ENCODE assay signal across 16 cellular contexts in genomic region chr9:22645893-22646292, GRCh38.
DNase-seq lines count a peak whose midpoint lies in the region; ATAC-seq and TF ChIP-seq lines count a peak whose summit lies in the region.
"Had no signal": no experiment of that assay in that cellular context is flagged by ENCODE, and none has a peak within 500 bp of the region (broad histone marks: within the 10 kb centered on the region; RNA-seq: fewer than 3 reads in every experiment).

No MANE protein-coding gene starts in this region.

- H3K36me3 ChIP-seq in esophagus squamous epithelium (no peaks in the 10 kb centered on the region), skeletal muscle satellite cell (ENCODE audit: insufficient read depth, low read length) (no peaks in the 10 kb centered on the region), right lobe of liver (no peaks in the 10 kb centered on the region), WERI-Rb-1 (no peaks in the 10 kb centered on the region)
- H3K36me3 ChIP-seq: prostate gland, spleen had no signal

- peak; percentile 5 for DNase-seq in EL
- DNase-seq in NCI-H69 (lab: John Stamatoyannopoulos, UW) = peak; percentile 13
- DNase-seq in esophagus squamous epithelium (lab: John Stamatoyannopoulos, UW) = no peak
- no peak for DNase-seq in right lobe of liver
- no peak for DNase-seq in WERI-Rb-1
- DNase-seq: DMS79 treated with DMSO at 0.1 percent for 48 hours, KBM-7, NCI-H1048, NCI-H2029 treated with DMSO at 0.1 percent for 48 hours, SK-N-SH, spleen had no signal

- ATAC-seq in HG02938 (IDR thresholded peaks at IDR 0.05; ENCODE audit: unreplicated experiment) = no peak
- ATAC-seq in right lobe of liver = no peak
- ATAC-seq: activated CD4-positive, CD25-positive, alpha-beta regulatory T cell treated with anti-CD3 and anti-CD28 coated beads, Interleukin-2, amount 50 U/mL, for 24 hours; left lobe of liver had no signal

- H3K4me2 ChIP-seq in skeletal muscle satellite cell (ENCODE audit: low read length) = peak overlapping the region; percentile 70

- TF ChIP-seq CTCF in esophagus squamous epithelium (IDR thresholded peaks at IDR 0.05) (no peak), right lobe of liver (IDR thresholded peaks at IDR 0.05) (no peak), WERI-Rb-1 (IDR thresholded peaks at IDR 0.05; ENCODE audit: low read depth, low read length) (no peak)

- H3K27ac ChIP-seq in esophagus squamous epithelium (peak overlapping the region in 1 of 4 donors; percentile 30), right lobe of liver (no peak overlapping the region), WERI-Rb-1 (no peak overlapping the region)
- H3K27ac ChIP-seq: prostate gland, spleen had no signal

- intact Hi-C loops in esophagus squamous epithelium (cut with DNase I) = no loop called here
- intact Hi-C loops in right lobe of liver (cut with DNase I) = no loop called here

- H3K9me3 ChIP-seq in esophagus squamous epithelium (no peaks in the 10 kb centered on the region), skeletal muscle satellite cell (replicated peaks; ENCODE audit: low read length) (no peaks in the 10 kb centered on the region), right lobe of liver (no peaks in the 10 kb centered on the region), WERI-Rb-1 (ENCODE audit: severe bottlenecking) (no peaks in the 10 kb centered on the region)
- H3K9me3 ChIP-seq: prostate gland, SK-N-SH had no signal

- TF ChIP-seq POLR2A in esophagus squamous epithelium (IDR thresholded peaks at IDR 0.05) = no peak
- TF ChIP-seq POLR2A in right lobe of liver (IDR thresholded peaks at IDR 0.05) = no peak

- no peaks in the 10 kb centered on the region for H3K27me3 ChIP-seq in esophagus squamous epithelium
- H3K27me3 ChIP-seq in skeletal muscle satellite cell (ENCODE audit: control insufficient read depth, insufficient read depth, low read length) = no peaks in the 10 kb centered on the region
- no peaks in the 10 kb centered on the region for H3K27me3 ChIP-seq in right lobe of liver
- no peaks in the 10 kb centered on the region for H3K27me3 ChIP-seq in WERI-Rb-1 (ENCODE audit: insufficient read depth, low read depth, severe bottlenecking)
- H3K27me3 ChIP-seq: spleen had no signal

- H3K4me1 ChIP-seq in esophagus squamous epithelium = peaks cover 0 to 6% (median 4%) of the 10 kb centered on the region in 3 donors
- H3K4me1 ChIP-seq in skeletal muscle satellite cell (ENCODE audit: control insufficient read depth, insufficient read depth, low read length) = peaks cover 11% of the 10 kb centered on the region
- H3K4me1 ChIP-seq in right lobe of liver = no peaks in the 10 kb centered on the region
- H3K4me1 ChIP-seq: prostate gland, spleen had no signal

- no peak overlapping the region for H3K9ac ChIP-seq in skeletal muscle satellite cell (ENCODE audit: low read depth, low read length)
- H3K9ac ChIP-seq: SK-N-SH had no signal

- WGBS in esophagus squamous epithelium, 2 donors = 23 to 30% methylated on average over 2 of the region's 2 CpGs
- 63% methylated on average over 2 of the region's 2 CpGs for WGBS in right lobe of liver (ENCODE audit: insufficient coverage, low coverage, low lambda C conversion rate, missing lambda C conversion rate)

- H3K4me3 ChIP-seq in esophagus squamous epithelium (peak overlapping the region in 3 of 4 donors; percentile 5 to 49 (median 10)), skeletal muscle satellite cell (ENCODE audit: low read length) (peak overlapping the region; percentile 46), right lobe of liver (no peak overlapping the region), WERI-Rb-1 (ENCODE audit: low read depth, low read length) (no peak overlapping the region)
- H3K4me3 ChIP-seq: prostate gland, spleen had no signal

Comparison
In these comparisons a context has a peak if more than half of its experiments do, and no peak if none do; other contexts are left out.
1. DNase-seq: peak in EL (single experiment) and NCI-H69 (single experiment); none in esophagus squamous epithelium (single experiment), right lobe of liver (0 of 3) and WERI-Rb-1 (single experiment).
2. H3K4me3 ChIP-seq: peak in esophagus squamous epithelium (3 of 4) and skeletal muscle satellite cell (single experiment); none in right lobe of liver (0 of 3) and WERI-Rb-1 (single experiment).